Comparison of ENCODE assay signal across 8 cellular contexts in genomic region chrX:14496674-14497073, GRCh38. TPM values are rescaled to one million over a fixed set of nuclear protein-coding genes. Genes with fewer than 3 reads are reported as not detected.
DNase-seq lines count a peak whose midpoint lies in the region; ATAC-seq and TF ChIP-seq lines count a peak whose summit lies in the region.

No MANE protein-coding gene starts in this region.

- TF ChIP-seq CTCF in brain (conservative IDR thresholded peaks at IDR 0.05), result no peak

- peak; percentile 56 for ATAC-seq in HG02938 (IDR thresholded peaks at IDR 0.05; ENCODE audit: unreplicated experiment)
- no peak for ATAC-seq in stimulated activated naive CD8-positive, alpha-beta T cell treated with anti-CD3 and anti-CD28 coated beads, Interleukin-15, amount 100 ng/mL, for 72 hours

- no peaks in the 10 kb centered on the region for H3K9me3 Mint-ChIP-seq in activated CD4-positive, alpha-beta T cell treated with anti-CD3 and anti-CD28 coated beads, Interleukin-2, amount 10 ng/mL, durations not matched to agents 7 days and 5 days
- peaks cover 0 to 5% (median 0%) of the 10 kb centered on the region in 5 experiments for H3K9me3 Mint-ChIP-seq in brain
- H3K9me3 Mint-ChIP-seq in stimulated activated naive CD8-positive, alpha-beta T cell treated with anti-CD3 and anti-CD28 coated beads, Interleukin-15, amount 100 ng/mL, for 72 hours, result no peaks in the 10 kb centered on the region

- POLR2A ChIA-PET in activated CD4-positive, alpha-beta T cell treated with anti-CD3 and anti-CD28 coated beads, Interleukin-2, amount 10 ng/mL, durations not matched to agents 7 days and 5 days (lab: Charles Lee), result no interaction called here

- DNase-seq in activated CD4-positive, alpha-beta T cell treated with anti-CD3 and anti-CD28 coated beads, Interleukin-2, amount 10 ng/mL, durations not matched to agents 7 days and 5 days, result no peak
- DNase-seq in activated CD4-positive, alpha-beta T cell treated with anti-CD3 and anti-CD28 coated beads for 1 hour, result no peak
- no peak for DNase-seq in stimulated activated naive CD8-positive, alpha-beta T cell treated with anti-CD3 and anti-CD28 coated beads, Interleukin-15, amount 100 ng/mL, for 72 hours
- DNase-seq in NCI-H2227 (lab: John Stamatoyannopoulos, UW; ENCODE audit: unreplicated experiment), result no peak
- no peak for DNase-seq in MV-4-11 (lab: John Stamatoyannopoulos, UW)
- no peak for DNase-seq in hepatic stellate cell (ENCODE audit: low spot score)

- H3K27me3 Mint-ChIP-seq in activated CD4-positive, alpha-beta T cell treated with anti-CD3 and anti-CD28 coated beads, Interleukin-2, amount 10 ng/mL, durations not matched to agents 7 days and 5 days, result no peaks in the 10 kb centered on the region
- no peaks in the 10 kb centered on the region for H3K27me3 Mint-ChIP-seq in brain
- no peaks in the 10 kb centered on the region for H3K27me3 Mint-ChIP-seq in stimulated activated naive CD8-positive, alpha-beta T cell treated with anti-CD3 and anti-CD28 coated beads, Interleukin-15, amount 100 ng/mL, for 72 hours

- H3K4me1 Mint-ChIP-seq in activated CD4-positive, alpha-beta T cell treated with anti-CD3 and anti-CD28 coated beads, Interleukin-2, amount 10 ng/mL, durations not matched to agents 7 days and 5 days, result peaks cover 18% of the 10 kb centered on the region
- peaks cover 26% of the 10 kb centered on the region for H3K4me1 Mint-ChIP-seq in brain
- H3K4me1 Mint-ChIP-seq in stimulated activated naive CD8-positive, alpha-beta T cell treated with anti-CD3 and anti-CD28 coated beads, Interleukin-15, amount 100 ng/mL, for 72 hours, result peaks cover 5% of the 10 kb centered on the region

- H3K4me3 Mint-ChIP-seq in activated CD4-positive, alpha-beta T cell treated with anti-CD3 and anti-CD28 coated beads, Interleukin-2, amount 10 ng/mL, durations not matched to agents 7 days and 5 days, result peak overlapping the region; percentile 73
- H3K4me3 Mint-ChIP-seq in brain, result peak overlapping the region in 3 of 5 experiments; percentile 46 to 57 (median 54)
- H3K4me3 Mint-ChIP-seq in stimulated activated naive CD8-positive, alpha-beta T cell treated with anti-CD3 and anti-CD28 coated beads, Interleukin-15, amount 100 ng/mL, for 72 hours, result peak overlapping the region; percentile 55 to 78

- peak overlapping the region; percentile 90 for H3K27ac Mint-ChIP-seq in activated CD4-positive, alpha-beta T cell treated with anti-CD3 and anti-CD28 coated beads, Interleukin-2, amount 10 ng/mL, durations not matched to agents 7 days and 5 days
- H3K27ac Mint-ChIP-seq in brain, result peak overlapping the region in 3 of 5 experiments; percentile 80 to 87 (median 84)
- H3K27ac Mint-ChIP-seq in stimulated activated naive CD8-positive, alpha-beta T cell treated with anti-CD3 and anti-CD28 coated beads, Interleukin-15, amount 100 ng/mL, for 72 hours, result peak overlapping the region; percentile 15 to 93

- CTCF ChIA-PET in activated CD4-positive, alpha-beta T cell treated with anti-CD3 and anti-CD28 coated beads, Interleukin-2, amount 10 ng/mL, durations not matched to agents 7 days and 5 days (lab: Charles Lee), result no interaction called here

- H3K36me3 Mint-ChIP-seq in activated CD4-positive, alpha-beta T cell treated with anti-CD3 and anti-CD28 coated beads, Interleukin-2, amount 10 ng/mL, durations not matched to agents 7 days and 5 days (ENCODE audit: low read depth), result no peaks in the 10 kb centered on the region
- H3K36me3 Mint-ChIP-seq in brain, result no peaks in the 10 kb centered on the region

RNA-seq across cellular contexts. Expression of gene GLRA2, which starts 32.7 kb away (rescaled TPM):
- not detected for total RNA-seq in activated CD4-positive, alpha-beta T cell treated with anti-CD3 and anti-CD28 coated beads, Interleukin-2, amount 10 ng/mL, durations not matched to agents 7 days and 5 days
- polyA plus RNA-seq in brain (ENCODE audit: insufficient read depth, low read depth, low replicate concordance), result 0.27 TPM
